ENCODE assay signal across 8 cellular contexts in the genomic region with DNA sequence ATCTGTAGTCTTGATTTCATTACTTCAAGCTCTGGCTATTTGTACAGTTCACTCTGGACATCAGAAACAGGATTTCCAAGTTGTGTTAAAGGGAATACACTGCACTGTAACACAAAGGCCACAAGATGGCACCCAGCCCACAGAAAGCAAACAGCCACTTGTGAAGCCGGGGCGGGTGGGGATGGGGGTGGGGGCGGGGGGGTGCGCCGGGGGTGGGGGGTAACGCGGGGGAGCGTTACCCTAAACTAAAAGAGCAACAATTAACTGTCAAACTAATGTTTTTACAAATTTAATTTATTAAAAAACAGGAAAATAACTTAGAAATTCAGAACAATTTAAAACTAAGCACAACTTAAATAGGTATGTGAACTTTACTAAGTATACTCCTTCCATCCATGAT. TPM values are rescaled to one million over a fixed set of nuclear protein-coding genes. Genes with fewer than 3 reads are reported as not detected.
A peak's percentile ranks its signal among the peaks of the same experiment; 100 is the strongest.
DNase-seq lines count a peak whose midpoint lies in the region; ATAC-seq and TF ChIP-seq lines count a peak whose summit lies in the region.

No MANE protein-coding gene starts in this region.

- H3K27me3 ChIP-seq in breast epithelium: peaks cover 0 to 8% of the 10 kb centered on the region in 2 donors
- no peaks in the 10 kb centered on the region for H3K27me3 ChIP-seq in PC-3 (ENCODE audit: low read length)
- no peaks in the 10 kb centered on the region for H3K27me3 ChIP-seq in left ventricle myocardium inferior (ENCODE audit: low read depth)

- ATAC-seq in HG03342 (IDR thresholded peaks at IDR 0.05; ENCODE audit: unreplicated experiment) (peak; percentile 77), PC-3 (peak; percentile 74), GM18505 (IDR thresholded peaks at IDR 0.05; ENCODE audit: unreplicated experiment) (no peak)
- ATAC-seq in activated naive CD8-positive, alpha-beta T cell treated with anti-CD3 and anti-CD28 coated beads, Interleukin-2, amount 10 ng/mL, durations not matched to agents 7 days and 5 days (ENCODE audit: low read depth): peak; percentile 56

- H3K4me3 ChIP-seq in breast epithelium: no peak overlapping the region
- no peak overlapping the region for H3K4me3 ChIP-seq in PC-3 (ENCODE audit: low read length)
- H3K4me3 ChIP-seq in left ventricle myocardium inferior: no peak overlapping the region

- H2AFZ ChIP-seq in PC-3 (ENCODE audit: low read length): no peak overlapping the region

- no peak overlapping the region for H3K9ac ChIP-seq in PC-3 (ENCODE audit: low read length)

- H3K4me2 ChIP-seq in PC-3 (ENCODE audit: low read length): no peak overlapping the region

- H3K4me1 ChIP-seq in breast epithelium: no peaks in the 10 kb centered on the region
- H3K4me1 ChIP-seq in PC-3 (ENCODE audit: insufficient read depth, low read length): no peaks in the 10 kb centered on the region
- peaks cover 3% of the 10 kb centered on the region for H3K4me1 ChIP-seq in left ventricle myocardium inferior

- H3K36me3 ChIP-seq in breast epithelium (no peaks in the 10 kb centered on the region), PC-3 (ENCODE audit: low read depth, low read length) (no peaks in the 10 kb centered on the region), left ventricle myocardium inferior (no peaks in the 10 kb centered on the region)

- H3K27ac ChIP-seq in breast epithelium (no peak overlapping the region), PC-3 (ENCODE audit: low read length) (no peak overlapping the region), left ventricle myocardium inferior (replicated peaks) (no peak overlapping the region)

- no peaks in the 10 kb centered on the region for H4K20me1 ChIP-seq in PC-3 (ENCODE audit: low read length)

- no peaks in the 10 kb centered on the region for H3K4me1 Mint-ChIP-seq in MCF 10A (ENCODE audit: insufficient read depth, unreplicated experiment)
- H3K4me1 Mint-ChIP-seq in activated naive CD8-positive, alpha-beta T cell treated with anti-CD3 and anti-CD28 coated beads, Interleukin-2, amount 10 ng/mL, durations not matched to agents 7 days and 5 days: peaks cover 2% of the 10 kb centered on the region

- no peaks in the 10 kb centered on the region for H3K9me3 ChIP-seq in breast epithelium
- no peaks in the 10 kb centered on the region for H3K9me3 ChIP-seq in PC-3 (ENCODE audit: low read length)
- no peaks in the 10 kb centered on the region for H3K9me3 ChIP-seq in left ventricle myocardium inferior (replicated peaks)

- H3K36me3 Mint-ChIP-seq in MCF 10A (ENCODE audit: insufficient read depth, unreplicated experiment): peaks cover 5% of the 10 kb centered on the region
- no peaks in the 10 kb centered on the region for H3K36me3 Mint-ChIP-seq in activated naive CD8-positive, alpha-beta T cell treated with anti-CD3 and anti-CD28 coated beads, Interleukin-2, amount 10 ng/mL, durations not matched to agents 7 days and 5 days

- intact Hi-C loops in MCF 10A (cut with micrococcal nuclease): loop anchor here (1.0 to 2.0 kb wide), 2 partner anchors 86 to 208 kb away; no protein-coding TSS in a partner anchor
- intact Hi-C loops in breast epithelium (cut with DNase I; ENCODE audit: low total_unique reads): loop anchor here (10.0 kb wide), 1 partner anchor 210 kb away; a partner anchor contains a TSS
- intact Hi-C loops in PC-3 (cut with micrococcal nuclease): loop anchor here (1.0 to 10.0 kb wide), 3 partner anchors 83 to 360 kb away; a partner anchor contains a TSS
- intact Hi-C loops in left ventricle myocardium inferior (cut with micrococcal nuclease): loop anchor here (10.0 kb wide), 1 partner anchor 210 kb away; a partner anchor contains a TSS

- no peak overlapping the region for H3K27ac Mint-ChIP-seq in MCF 10A (ENCODE audit: low read depth, unreplicated experiment)
- H3K27ac Mint-ChIP-seq in activated naive CD8-positive, alpha-beta T cell treated with anti-CD3 and anti-CD28 coated beads, Interleukin-2, amount 10 ng/mL, durations not matched to agents 7 days and 5 days: no peak overlapping the region

- CTCF ChIA-PET in MCF 10A (lab: Yijun Ruan, JAX) (interaction anchor here (0.6 to 9.6 kb wide), 21 partner anchors 8 to 1758 kb away, joined by 3 to 137 read pairs (median 3); a partner anchor contains a TSS), PC-3 (lab: Charles Lee) (interaction anchor here (0.6 kb wide), 1 partner anchor 207 kb away, joined by 3 read pairs; no protein-coding TSS in a partner anchor)

- TF ChIP-seq POLR2A in breast epithelium (IDR thresholded peaks at IDR 0.05) (no peak), GM18505 (IDR thresholded peaks at IDR 0.05; ENCODE audit: borderline replicate concordance, extremely low read depth, insufficient read depth, insufficient read length) (no peak)

- DNase-seq in MCF 10A (ENCODE audit: unreplicated experiment) (peak; percentile 75), breast epithelium (ENCODE audit: low spot score in 2 of 2) (no peak), PC-3 (peak; percentile 72), left ventricle myocardium inferior (peak; percentile 24), retina (peak; percentile 5)
- DNase-seq in activated naive CD8-positive, alpha-beta T cell treated with anti-CD3 and anti-CD28 coated beads, Interleukin-2, amount 10 ng/mL, durations not matched to agents 7 days and 5 days: no peak

- H3K27me3 Mint-ChIP-seq in MCF 10A (ENCODE audit: insufficient read depth, unreplicated experiment): no peaks in the 10 kb centered on the region
- no peaks in the 10 kb centered on the region for H3K27me3 Mint-ChIP-seq in activated naive CD8-positive, alpha-beta T cell treated with anti-CD3 and anti-CD28 coated beads, Interleukin-2, amount 10 ng/mL, durations not matched to agents 7 days and 5 days

- H3K79me2 ChIP-seq in PC-3 (ENCODE audit: low read length): no peaks in the 10 kb centered on the region

- H3K9me3 Mint-ChIP-seq in MCF 10A (ENCODE audit: unreplicated experiment): no peaks in the 10 kb centered on the region
- no peaks in the 10 kb centered on the region for H3K9me3 Mint-ChIP-seq in activated naive CD8-positive, alpha-beta T cell treated with anti-CD3 and anti-CD28 coated beads, Interleukin-2, amount 10 ng/mL, durations not matched to agents 7 days and 5 days

- no peak overlapping the region for H3K4me3 Mint-ChIP-seq in MCF 10A (ENCODE audit: unreplicated experiment)
- H3K4me3 Mint-ChIP-seq in activated naive CD8-positive, alpha-beta T cell treated with anti-CD3 and anti-CD28 coated beads, Interleukin-2, amount 10 ng/mL, durations not matched to agents 7 days and 5 days: no peak overlapping the region

- H3K9me2 ChIP-seq in PC-3 (replicated peaks; ENCODE audit: low read length): no peaks in the 10 kb centered on the region

- TF ChIP-seq CTCF in MCF 10A (IDR thresholded peaks at IDR 0.05; ENCODE audit: unreplicated experiment) (peak; percentile 70), breast epithelium (IDR thresholded peaks at IDR 0.05) (no peak), PC-3 (conservative IDR thresholded peaks at IDR 0.05; ENCODE audit: low read depth, low read length) (peak; percentile 42; the same call in 1 of the 2 replicates), left ventricle myocardium inferior (IDR thresholded peaks at IDR 0.05; ENCODE audit: borderline replicate concordance) (peak; percentile 61)

- H3F3A ChIP-seq in PC-3 (ENCODE audit: low read length, unreplicated experiment): no peaks in the 10 kb centered on the region

- POLR2A ChIA-PET in MCF 10A (lab: Yijun Ruan, JAX): interaction anchor here (3.1 kb wide), 1 partner anchor 207 kb away, joined by 13 read pairs; no protein-coding TSS in a partner anchor
- POLR2A ChIA-PET in PC-3 (lab: Charles Lee; ENCODE audit: unreplicated experiment): no interaction called here
- POLR2A ChIA-PET in activated naive CD8-positive, alpha-beta T cell treated with anti-CD3 and anti-CD28 coated beads, Interleukin-2, amount 10 ng/mL, durations not matched to agents 7 days and 5 days (lab: Charles Lee): interaction anchor here (0.5 to 2.1 kb wide), 2 partner anchors 202 to 207 kb away, joined by 3 to 6 read pairs; no protein-coding TSS in a partner anchor

- BruUV-seq in MCF 10A (replicated peaks; lab: Mats Ljungman, UMichigan) (no TSS peak), PC-3 (replicated peaks; lab: Mats Ljungman, UMichigan) (no TSS peak)

RNA-seq across cellular contexts. Expression of a gene that starts 27.3 kb away (rescaled TPM):
- total RNA-seq in MCF 10A (2022) (134 and 157 TPM in 2 replicates), breast epithelium (100 to 1,000 TPM in 1 of 3 donors, 10 to 100 TPM in 2; 71.8 to 120 (median 72.9) TPM), PC-3 (2014; rRNA removed) (249 and 276 TPM in 2 replicates), left ventricle myocardium inferior (34.7 TPM)
- 10 to 100 TPM; 17.0 to 18.8 TPM for total RNA-seq in activated naive CD8-positive, alpha-beta T cell treated with anti-CD3 and anti-CD28 coated beads, Interleukin-2, amount 10 ng/mL, durations not matched to agents 7 days and 5 days

RNA-seq across cellular contexts. Expression of a gene that starts 48.5 kb away (rescaled TPM):
- total RNA-seq in MCF 10A (2022): 71.9 and 83.9 TPM in 2 replicates
- 10 to 100 TPM; 38.7 to 42.3 (median 41.0) TPM for total RNA-seq in breast epithelium
- total RNA-seq in PC-3 (2014; rRNA removed): 66.2 and 75.6 TPM in 2 replicates
- 10 to 100 TPM; 27.6 to 28.4 TPM for total RNA-seq in activated naive CD8-positive, alpha-beta T cell treated with anti-CD3 and anti-CD28 coated beads, Interleukin-2, amount 10 ng/mL, durations not matched to agents 7 days and 5 days
- total RNA-seq in left ventricle myocardium inferior: 49.1 TPM

Comparison
In these comparisons a context has a peak if more than half of its experiments do, and no peak if none do; other contexts are left out.
1. DNase-seq: peak in MCF 10A (single experiment), PC-3 (single experiment), left ventricle myocardium inferior (single experiment) and retina (single experiment); none in breast epithelium (0 of 2) and activated naive CD8-positive, alpha-beta T cell treated with anti-CD3 and anti-CD28 coated beads, Interleukin-2, amount 10 ng/mL, durations not matched to agents 7 days and 5 days (single experiment).
2. CTCF ChIP-seq: peak in MCF 10A (single experiment), PC-3 (single experiment) and left ventricle myocardium inferior (single experiment); none in breast epithelium (0 of 3).